8 cellular contexts compared by ENCODE assay signal in genomic region chr7:87345166-87345927, GRCh38. TPM values are rescaled to one million over a fixed set of nuclear protein-coding genes. Genes with fewer than 3 reads are reported as not detected.
DNase-seq lines count a peak whose midpoint lies in the region; ATAC-seq and TF ChIP-seq lines count a peak whose summit lies in the region.

Gene CROT (plus strand): TSS chr7:87345664. CDS start chr7:87349069, 3,405 bp downstream.

- intact Hi-C loops in left ventricle myocardium superior (cut with micrococcal nuclease): no loop called here
- intact Hi-C loops in prostate gland (cut with DNase I): loop anchor here (10.0 kb wide), 1 partner anchor 529 kb away; the partner anchor contains the start of genes DBF4 and SLC25A40

- WGBS in prostate gland: under 1% methylated on average over 51 of the region's 53 CpGs

- H3K27ac ChIP-seq in angular gyrus (ENCODE audit: low read depth, low read length) (peak within 1 kb of the TSS; percentile 82), prostate gland (peak within 1 kb of the TSS; percentile 86 to 88)

- H3K4me3 ChIP-seq in prostate gland: peak within 1 kb of the TSS; percentile 46 to 64

- no peaks in the 10 kb centered on the region for H3K27me3 Mint-ChIP-seq in T-helper 17 cell

- peak within 1 kb of the TSS; percentile 95 for H3K27ac Mint-ChIP-seq in T-helper 17 cell

- no peak for TF ChIP-seq CTCF in GM13977 (IDR thresholded peaks at IDR 0.05; ENCODE audit: extremely low read depth, insufficient read depth, missing control alignments)
- peak in 3 of 4 experiments; percentile 14 to 51 (median 34) for TF ChIP-seq CTCF in prostate gland (IDR thresholded peaks at IDR 0.05)

- DNase-seq in GM13977 (ENCODE audit: low spot score) (peak; percentile 90), NCI-H146 (lab: John Stamatoyannopoulos, UW) (peak; percentile 96), T-helper 17 cell (peak; percentile 90), left ventricle myocardium superior (peak; percentile 98), prostate gland (ENCODE audit: low spot score) (peak; percentile 97), ureter (ENCODE audit: low spot score) (peak; percentile 97)

- H3K27me3 ChIP-seq in prostate gland (replicated peaks; ENCODE audit: insufficient read depth): no peaks in the 10 kb centered on the region

- H3K4me3 Mint-ChIP-seq in T-helper 17 cell: peak within 1 kb of the TSS; percentile 96

- H3K4me1 Mint-ChIP-seq in T-helper 17 cell: peaks cover 33% of the 10 kb centered on the region

- H3K36me3 ChIP-seq in prostate gland: no peaks in the 10 kb centered on the region

- peak; percentile 86 for TF ChIP-seq POLR2A in prostate gland (IDR thresholded peaks at IDR 0.05)

- H3K9me3 ChIP-seq in T-helper 17 cell (ENCODE audit: control insufficient read depth, low read length, poor library complexity, severe bottlenecking) (no peaks in the 10 kb centered on the region), prostate gland (no peaks in the 10 kb centered on the region)

- H3K36me3 Mint-ChIP-seq in T-helper 17 cell (ENCODE audit: low read depth): peaks cover under 1% of the 10 kb centered on the region

- peaks cover 6% of the 10 kb centered on the region for H3K4me1 ChIP-seq in prostate gland (replicated peaks)

- in situ Hi-C loops in GM13977 (cut with MboI; ENCODE audit: low pct_unique_long_range_greater_than_20kb, low sequenced_read_pairs, unreplicated experiment): no loop called here

- ATAC-seq in HG02870 (IDR thresholded peaks at IDR 0.05; ENCODE audit: unreplicated experiment) (peak; percentile 96), T-helper 17 cell (peak; percentile 97), left ventricle myocardium superior (peak; percentile 100)

RNA-seq across cellular contexts. Expression of gene CROT, which starts in this region (rescaled TPM):
- total RNA-seq in T-helper 17 cell (10 to 100 TPM in 1 of 2 donors, 1 to 10 TPM in 1; 9.3 to 14.8 TPM), left ventricle myocardium superior (8.8 TPM), prostate gland (10 to 100 TPM; 17.0 to 35.0 TPM), ureter (96.9 TPM)

Comparison
In these comparisons a context has a peak if more than half of its experiments do, and no peak if none do; other contexts are left out.
1. Peak in every context shown above with its lines: DNase-seq, ATAC-seq, H3K4me3 ChIP-seq and H3K27ac ChIP-seq.